In the genomic region with DNA sequence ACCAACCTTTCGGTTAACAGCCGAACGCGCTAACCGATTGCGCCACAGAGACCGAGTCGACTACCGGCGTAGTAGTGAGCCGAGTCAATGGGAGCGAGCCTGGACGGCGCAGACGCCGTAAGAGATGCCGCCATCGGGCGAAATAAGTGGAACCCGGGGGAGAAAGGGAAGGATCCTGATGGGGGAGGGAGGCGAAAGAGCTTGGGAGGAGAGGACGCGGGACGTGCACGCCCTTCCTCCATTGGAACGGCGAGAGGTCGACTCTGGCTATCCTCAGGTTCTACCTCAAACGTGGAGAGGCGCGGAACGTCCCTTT, we compare ENCODE assay signal across 8 cellular contexts. TPM values are rescaled to one million over a fixed set of nuclear protein-coding genes. Genes with fewer than 3 reads are reported as not detected.
A peak's percentile ranks its signal among the peaks of the same experiment; 100 is the strongest.
DNase-seq lines count a peak whose midpoint lies in the region; ATAC-seq and TF ChIP-seq lines count a peak whose summit lies in the region.

No MANE protein-coding gene starts in this region.

- peak overlapping the region; percentile 83; the same call in 1 of the 2 replicates for H2AFZ ChIP-seq in Karpas-422 (ENCODE audit: low read length)

- peaks cover 31% of the 10 kb centered on the region for H3K79me2 ChIP-seq in Karpas-422 (ENCODE audit: low read length)

- peaks cover 33% of the 10 kb centered on the region for H3K4me1 Mint-ChIP-seq in activated T-helper 2 cell treated with anti-CD3 and anti-CD28 coated beads, Interferon-gamma antibody, Interleukin-2, Interleukin-4, amounts not matched to agents 10 μg/mL and 5 μg/mL and 100 μg/mL, durations not matched to agents 14 hours and 24 hours and 36 hours (ENCODE audit: low read depth)
- H3K4me1 Mint-ChIP-seq in naive thymus-derived CD8-positive, alpha-beta T cell, result peaks cover 23 to 67% (median 62%) of the 10 kb centered on the region in 4 donors
- peaks cover 32 to 48% of the 10 kb centered on the region in 2 donors for H3K4me1 Mint-ChIP-seq in stimulated activated naive B cell treated with anti-CD40 and anti-IgM and Interleukin-4, amounts not matched to agents 10 μg/mL and 1 μg/mL and 100 μg/mL, for 72 hours

- peak; percentile 84 for DNase-seq in AG08395 (ENCODE audit: low spot score)
- peak; percentile 95 for DNase-seq in Karpas-422
- DNase-seq in RPMI7951 (ENCODE audit: low read depth), result peak; percentile 76
- DNase-seq in activated T-helper 2 cell treated with anti-CD3 and anti-CD28 coated beads, Interferon-gamma antibody, Interleukin-2, Interleukin-4, amounts not matched to agents 10 μg/mL and 5 μg/mL and 100 μg/mL, durations not matched to agents 14 hours and 24 hours and 36 hours (ENCODE audit: low spot score), result peak; percentile 83
- peak; percentile 81 for DNase-seq in fibroblast of mammary gland (ENCODE audit: low read depth)
- peak; percentile 63 to 93 (median 86) for DNase-seq in naive thymus-derived CD8-positive, alpha-beta T cell
- DNase-seq in stimulated activated naive B cell treated with anti-CD40 and anti-IgM and Interleukin-4, amounts not matched to agents 10 μg/mL and 1 μg/mL and 100 μg/mL, for 72 hours, result peak; percentile 76

- peak overlapping the region; percentile 99 for H3K4me2 ChIP-seq in Karpas-422 (ENCODE audit: low read depth, low read length, poor library complexity, severe bottlenecking)

- no peaks in the 10 kb centered on the region for H3K9me3 ChIP-seq in Karpas-422 (ENCODE audit: low read length)

- H3K36me3 ChIP-seq in Karpas-422 (ENCODE audit: insufficient read depth, low read length), result peaks cover 17% of the 10 kb centered on the region; the same call in 1 of the 2 replicates

- no peak for TF ChIP-seq CTCF in fibroblast of mammary gland (conservative IDR thresholded peaks at IDR 0.05; ENCODE audit: control insufficient read depth, insufficient read depth, low read depth, low read length)

- H3K27me3 ChIP-seq in Karpas-422 (ENCODE audit: low read length), result no peaks in the 10 kb centered on the region

- H4K20me1 ChIP-seq in Karpas-422 (ENCODE audit: insufficient read depth, low read depth, low read length), result no peaks in the 10 kb centered on the region; the same call in 1 of the 2 replicates

- ATAC-seq in GM19372 (IDR thresholded peaks at IDR 0.05; ENCODE audit: low read depth, unreplicated experiment), result peak; percentile 19
- peak; percentile 32 to 51 for ATAC-seq in naive thymus-derived CD8-positive, alpha-beta T cell
- ATAC-seq in stimulated activated naive B cell treated with anti-CD40 and anti-IgM and Interleukin-4, amounts not matched to agents 10 μg/mL and 1 μg/mL and 100 μg/mL, for 72 hours (replicated peaks), result peak; percentile 40 to 45

- peak overlapping the region; percentile 100 for H3K4me3 Mint-ChIP-seq in activated T-helper 2 cell treated with anti-CD3 and anti-CD28 coated beads, Interferon-gamma antibody, Interleukin-2, Interleukin-4, amounts not matched to agents 10 μg/mL and 5 μg/mL and 100 μg/mL, durations not matched to agents 14 hours and 24 hours and 36 hours (ENCODE audit: low read depth)
- peak overlapping the region; percentile 87 to 100 (median 99) for H3K4me3 Mint-ChIP-seq in naive thymus-derived CD8-positive, alpha-beta T cell
- peak overlapping the region; percentile 95 to 97 for H3K4me3 Mint-ChIP-seq in stimulated activated naive B cell treated with anti-CD40 and anti-IgM and Interleukin-4, amounts not matched to agents 10 μg/mL and 1 μg/mL and 100 μg/mL, for 72 hours

- H3K36me3 Mint-ChIP-seq in activated T-helper 2 cell treated with anti-CD3 and anti-CD28 coated beads, Interferon-gamma antibody, Interleukin-2, Interleukin-4, amounts not matched to agents 10 μg/mL and 5 μg/mL and 100 μg/mL, durations not matched to agents 14 hours and 24 hours and 36 hours (ENCODE audit: low read depth), result peaks cover 31% of the 10 kb centered on the region
- peaks cover 4 to 31% (median 7%) of the 10 kb centered on the region in 3 donors for H3K36me3 Mint-ChIP-seq in naive thymus-derived CD8-positive, alpha-beta T cell
- peaks cover 21 to 27% of the 10 kb centered on the region in 2 donors for H3K36me3 Mint-ChIP-seq in stimulated activated naive B cell treated with anti-CD40 and anti-IgM and Interleukin-4, amounts not matched to agents 10 μg/mL and 1 μg/mL and 100 μg/mL, for 72 hours

- no peaks in the 10 kb centered on the region for H3K9me3 Mint-ChIP-seq in activated T-helper 2 cell treated with anti-CD3 and anti-CD28 coated beads, Interferon-gamma antibody, Interleukin-2, Interleukin-4, amounts not matched to agents 10 μg/mL and 5 μg/mL and 100 μg/mL, durations not matched to agents 14 hours and 24 hours and 36 hours
- peaks cover 0 to 3% (median 0%) of the 10 kb centered on the region in 9 donors for H3K9me3 Mint-ChIP-seq in naive thymus-derived CD8-positive, alpha-beta T cell
- H3K9me3 Mint-ChIP-seq in stimulated activated naive B cell treated with anti-CD40 and anti-IgM and Interleukin-4, amounts not matched to agents 10 μg/mL and 1 μg/mL and 100 μg/mL, for 72 hours, result no peaks in the 10 kb centered on the region

- no peaks in the 10 kb centered on the region for H3K9me2 ChIP-seq in Karpas-422 (replicated peaks; ENCODE audit: insufficient read depth, low read length)

- peak overlapping the region; percentile 99 for H3K27ac Mint-ChIP-seq in activated T-helper 2 cell treated with anti-CD3 and anti-CD28 coated beads, Interferon-gamma antibody, Interleukin-2, Interleukin-4, amounts not matched to agents 10 μg/mL and 5 μg/mL and 100 μg/mL, durations not matched to agents 14 hours and 24 hours and 36 hours
- H3K27ac Mint-ChIP-seq in naive thymus-derived CD8-positive, alpha-beta T cell, result peak overlapping the region; percentile 93 to 100 (median 98)
- peak overlapping the region; percentile 97 for H3K27ac Mint-ChIP-seq in stimulated activated naive B cell treated with anti-CD40 and anti-IgM and Interleukin-4, amounts not matched to agents 10 μg/mL and 1 μg/mL and 100 μg/mL, for 72 hours

- POLR2A ChIA-PET in naive thymus-derived CD8-positive, alpha-beta T cell (lab: Charles Lee), result interaction anchor here (0.6 to 2.3 kb wide), 15 partner anchors 11 to 401 kb away, joined by 3 to 22 read pairs (median 7); a partner anchor contains a TSS

- H3K4me1 ChIP-seq in Karpas-422 (ENCODE audit: low read length), result peaks cover 59% of the 10 kb centered on the region

- peak overlapping the region; percentile 76 for H3K9ac ChIP-seq in Karpas-422 (ENCODE audit: low read length)

- H3K27ac ChIP-seq in Karpas-422 (ENCODE audit: low read length), result peak overlapping the region; percentile 68

- H3K4me3 ChIP-seq in Karpas-422 (ENCODE audit: low read length) (peak overlapping the region; percentile 72), fibroblast of mammary gland (ENCODE audit: control insufficient read depth, low read depth, low read length) (peak overlapping the region; percentile 85)

- H3K27me3 Mint-ChIP-seq in activated T-helper 2 cell treated with anti-CD3 and anti-CD28 coated beads, Interferon-gamma antibody, Interleukin-2, Interleukin-4, amounts not matched to agents 10 μg/mL and 5 μg/mL and 100 μg/mL, durations not matched to agents 14 hours and 24 hours and 36 hours (ENCODE audit: low read depth), result peaks cover 17% of the 10 kb centered on the region
- H3K27me3 Mint-ChIP-seq in naive thymus-derived CD8-positive, alpha-beta T cell, result peaks cover 1 to 36% (median 15%) of the 10 kb centered on the region in 5 donors
- peaks cover 25 to 31% of the 10 kb centered on the region in 2 donors for H3K27me3 Mint-ChIP-seq in stimulated activated naive B cell treated with anti-CD40 and anti-IgM and Interleukin-4, amounts not matched to agents 10 μg/mL and 1 μg/mL and 100 μg/mL, for 72 hours

- intact Hi-C loops in activated T-helper 2 cell treated with anti-CD3 and anti-CD28 coated beads, Interferon-gamma antibody, Interleukin-2, Interleukin-4, amounts not matched to agents 10 μg/mL and 5 μg/mL and 100 μg/mL, durations not matched to agents 14 hours and 24 hours and 36 hours (cut with micrococcal nuclease), result loop anchor here (1.0 to 5.0 kb wide), 8 partner anchors 48 to 447 kb away; a partner anchor contains a TSS

RNA-seq across cellular contexts. Expression of a gene that starts 0.8 kb away (rescaled TPM):
- total RNA-seq in Karpas-422 (2014; rRNA removed; shearing (Covaris generic); ENCODE audit: low replicate concordance), result 243 and 277 TPM in 2 replicates
- 468 and 479 TPM in 2 replicates for total RNA-seq in RPMI7951 (2014; rRNA removed; shearing (Covaris generic))
- total RNA-seq in activated T-helper 2 cell treated with anti-CD3 and anti-CD28 coated beads, Interferon-gamma antibody, Interleukin-2, Interleukin-4, amounts not matched to agents 10 μg/mL and 5 μg/mL and 100 μg/mL, durations not matched to agents 14 hours and 24 hours and 36 hours, result 337 and 342 TPM in 2 replicates
- total RNA-seq in naive thymus-derived CD8-positive, alpha-beta T cell, result 10 to 100 TPM; 94.1 to 96.4 TPM
- polyA plus RNA-seq in naive thymus-derived CD8-positive, alpha-beta T cell, result 100 to 1,000 TPM; 338 to 361 (median 349) TPM

RNA-seq across cellular contexts. Expression of a gene that starts 3.6 kb away (rescaled TPM):
- 0.15 and 0.58 TPM in 2 replicates for total RNA-seq in Karpas-422 (2014; rRNA removed; shearing (Covaris generic); ENCODE audit: low replicate concordance)
- 3.8 and 7.6 TPM in 2 replicates for total RNA-seq in RPMI7951 (2014; rRNA removed; shearing (Covaris generic))
- 5.8 and 7.4 TPM in 2 replicates for total RNA-seq in activated T-helper 2 cell treated with anti-CD3 and anti-CD28 coated beads, Interferon-gamma antibody, Interleukin-2, Interleukin-4, amounts not matched to agents 10 μg/mL and 5 μg/mL and 100 μg/mL, durations not matched to agents 14 hours and 24 hours and 36 hours
- total RNA-seq in naive thymus-derived CD8-positive, alpha-beta T cell, result not detected
- under 1 TPM in 1 of 3 donors, not detected in 2; 0.08 TPM for polyA plus RNA-seq in naive thymus-derived CD8-positive, alpha-beta T cell

RNA-seq across cellular contexts. Expression of a gene that starts 21.6 kb away (rescaled TPM):
- 6.8 and 15.2 TPM in 2 replicates for total RNA-seq in Karpas-422 (2014; rRNA removed; shearing (Covaris generic); ENCODE audit: low replicate concordance)
- 6.0 and 6.9 TPM in 2 replicates for total RNA-seq in RPMI7951 (2014; rRNA removed; shearing (Covaris generic))
- total RNA-seq in activated T-helper 2 cell treated with anti-CD3 and anti-CD28 coated beads, Interferon-gamma antibody, Interleukin-2, Interleukin-4, amounts not matched to agents 10 μg/mL and 5 μg/mL and 100 μg/mL, durations not matched to agents 14 hours and 24 hours and 36 hours, result 32.2 and 37.0 TPM in 2 replicates
- total RNA-seq in naive thymus-derived CD8-positive, alpha-beta T cell, result 10 to 100 TPM; 10.7 to 12.3 TPM
- polyA plus RNA-seq in naive thymus-derived CD8-positive, alpha-beta T cell, result 10 to 100 TPM; 40.5 to 63.3 (median 46.2) TPM

RNA-seq across cellular contexts. Expression of a gene that starts 46.7 kb away (rescaled TPM):
- total RNA-seq in Karpas-422 (2014; rRNA removed; shearing (Covaris generic); ENCODE audit: low replicate concordance), result 72.4 and 119 TPM in 2 replicates
- 9.3 and 13.9 TPM in 2 replicates for total RNA-seq in RPMI7951 (2014; rRNA removed; shearing (Covaris generic))
- total RNA-seq in activated T-helper 2 cell treated with anti-CD3 and anti-CD28 coated beads, Interferon-gamma antibody, Interleukin-2, Interleukin-4, amounts not matched to agents 10 μg/mL and 5 μg/mL and 100 μg/mL, durations not matched to agents 14 hours and 24 hours and 36 hours, result 211 and 213 TPM in 2 replicates
- 100 to 1,000 TPM; 481 to 489 TPM for total RNA-seq in naive thymus-derived CD8-positive, alpha-beta T cell
- polyA plus RNA-seq in naive thymus-derived CD8-positive, alpha-beta T cell, result 10 to 100 TPM in 1 of 3 donors, 1 to 10 TPM in 2; 5.5 to 11.9 (median 8.3) TPM

RNA-seq across cellular contexts. Expression of a gene that starts 47.6 kb away (rescaled TPM):
- total RNA-seq in Karpas-422 (2014; rRNA removed; shearing (Covaris generic); ENCODE audit: low replicate concordance), result 32.0 and 42.7 TPM in 2 replicates
- total RNA-seq in RPMI7951 (2014; rRNA removed; shearing (Covaris generic)), result 28.8 and 29.6 TPM in 2 replicates
- 35.3 and 45.3 TPM in 2 replicates for total RNA-seq in activated T-helper 2 cell treated with anti-CD3 and anti-CD28 coated beads, Interferon-gamma antibody, Interleukin-2, Interleukin-4, amounts not matched to agents 10 μg/mL and 5 μg/mL and 100 μg/mL, durations not matched to agents 14 hours and 24 hours and 36 hours
- 10 to 100 TPM; 58.2 to 64.2 TPM for total RNA-seq in naive thymus-derived CD8-positive, alpha-beta T cell
- 10 to 100 TPM; 11.8 to 17.8 (median 16.5) TPM for polyA plus RNA-seq in naive thymus-derived CD8-positive, alpha-beta T cell

Comparison
In these comparisons a context has a peak if more than half of its experiments do, and no peak if none do; other contexts are left out.
1. Peak in every context shown above with its lines: DNase-seq, ATAC-seq, H3K4me3 ChIP-seq and H3K27ac ChIP-seq.